ENCODE assay signal across 24 cellular contexts in genomic region chr11:134670247-134670646, GRCh38.
"Had no signal": no experiment of that assay in that cellular context is flagged by ENCODE, and none has a peak within 500 bp of the region (broad histone marks: within the 10 kb centered on the region; RNA-seq: fewer than 3 reads in every experiment).

No MANE protein-coding gene starts in this region.

- H3K36me3 Mint-ChIP-seq: memory B cell; mesothelial cell of epicardium; naive B cell; natural killer cell treated with Interleukin-12 subunit alpha and Interleukin-12 subunit beta and Interleukin-15 and Interleukin-18, amount 100 ng/mL, for 72 hours; stimulated activated memory B cell treated with anti-CD40 and anti-IgM and Interleukin-4, amounts not matched to agents 10 μg/mL and 1 μg/mL and 100 μg/mL, for 72 hours had no signal

- H3K27ac Mint-ChIP-seq: memory B cell; mesothelial cell of epicardium; natural killer cell treated with Interleukin-12 subunit alpha and Interleukin-12 subunit beta and Interleukin-15 and Interleukin-18, amount 100 ng/mL, for 72 hours; stimulated activated memory B cell treated with anti-CD40 and anti-IgM and Interleukin-4, amounts not matched to agents 10 μg/mL and 1 μg/mL and 100 μg/mL, for 72 hours had no signal

- H3K4me1 ChIP-seq: gastrocnemius medialis, lower lobe of right lung, psoas muscle, spleen, tibial nerve, upper lobe of right lung, vagina had no signal

- H3K36me3 ChIP-seq: gastrocnemius medialis, lower lobe of right lung, spleen, thoracic aorta, tibial nerve, upper lobe of right lung, vagina had no signal

- H3K4me1 Mint-ChIP-seq: memory B cell; naive B cell; stimulated activated memory B cell treated with anti-CD40 and anti-IgM and Interleukin-4, amounts not matched to agents 10 μg/mL and 1 μg/mL and 100 μg/mL, for 72 hours had no signal

- DNase-seq: dermis blood vessel endothelial cell; effector memory CD4-positive, alpha-beta T cell; foreskin fibroblast; gastrocnemius medialis; left ventricle myocardium superior; lower lobe of right lung; mucosa of descending colon; naive B cell; psoas muscle; right cardiac atrium; stimulated activated CD4-positive, alpha-beta T cell treated with anti-CD3 and anti-CD28 coated beads, Interleukin-4, amount 100 ng/mL, for 4 hours; stimulated activated naive CD8-positive, alpha-beta T cell treated with anti-CD3 and anti-CD28 coated beads, Interleukin-15, Interleukin-2, amounts not matched to agents 100 U/mL and 50 U/mL, for 24 hours; upper lobe of right lung had no signal

- H3K9me3 Mint-ChIP-seq: mesothelial cell of epicardium; natural killer cell treated with Interleukin-12 subunit alpha and Interleukin-12 subunit beta and Interleukin-15 and Interleukin-18, amount 100 ng/mL, for 72 hours; neural crest cell had no signal

- ATAC-seq: gastrocnemius medialis; left ventricle myocardium superior; lower lobe of right lung; mucosa of descending colon; natural killer cell treated with Interleukin-12 subunit alpha and Interleukin-12 subunit beta and Interleukin-15 and Interleukin-18, amount 100 ng/mL, for 72 hours; psoas muscle; right cardiac atrium; stimulated activated naive CD8-positive, alpha-beta T cell treated with anti-CD3 and anti-CD28 coated beads, Interleukin-15, Interleukin-2, amounts not matched to agents 100 U/mL and 50 U/mL, for 24 hours; upper lobe of right lung had no signal

- H3K4me3 Mint-ChIP-seq: memory B cell; mesothelial cell of epicardium; natural killer cell treated with Interleukin-12 subunit alpha and Interleukin-12 subunit beta and Interleukin-15 and Interleukin-18, amount 100 ng/mL, for 72 hours; neural crest cell; stimulated activated memory B cell treated with anti-CD40 and anti-IgM and Interleukin-4, amounts not matched to agents 10 μg/mL and 1 μg/mL and 100 μg/mL, for 72 hours had no signal

- H3K27me3 ChIP-seq: gastrocnemius medialis, tibial nerve, upper lobe of right lung, vagina had no signal

- H3K27ac ChIP-seq: coronary artery, gastrocnemius medialis, lower lobe of right lung, psoas muscle, skin epidermis, spleen, thoracic aorta, tibial nerve, upper lobe of right lung, vagina had no signal

- H3K9me3 ChIP-seq: gastrocnemius medialis, lower lobe of right lung, mucosa of descending colon, thoracic aorta, upper lobe of right lung, vagina had no signal

- H3K4me3 ChIP-seq: coronary artery, gastrocnemius medialis, lower lobe of right lung, mucosa of descending colon, psoas muscle, skin epidermis, spleen, thoracic aorta, tibial nerve, upper lobe of right lung, vagina had no signal
